ENCODE assay signal across 11 cellular contexts in the genomic region with DNA sequence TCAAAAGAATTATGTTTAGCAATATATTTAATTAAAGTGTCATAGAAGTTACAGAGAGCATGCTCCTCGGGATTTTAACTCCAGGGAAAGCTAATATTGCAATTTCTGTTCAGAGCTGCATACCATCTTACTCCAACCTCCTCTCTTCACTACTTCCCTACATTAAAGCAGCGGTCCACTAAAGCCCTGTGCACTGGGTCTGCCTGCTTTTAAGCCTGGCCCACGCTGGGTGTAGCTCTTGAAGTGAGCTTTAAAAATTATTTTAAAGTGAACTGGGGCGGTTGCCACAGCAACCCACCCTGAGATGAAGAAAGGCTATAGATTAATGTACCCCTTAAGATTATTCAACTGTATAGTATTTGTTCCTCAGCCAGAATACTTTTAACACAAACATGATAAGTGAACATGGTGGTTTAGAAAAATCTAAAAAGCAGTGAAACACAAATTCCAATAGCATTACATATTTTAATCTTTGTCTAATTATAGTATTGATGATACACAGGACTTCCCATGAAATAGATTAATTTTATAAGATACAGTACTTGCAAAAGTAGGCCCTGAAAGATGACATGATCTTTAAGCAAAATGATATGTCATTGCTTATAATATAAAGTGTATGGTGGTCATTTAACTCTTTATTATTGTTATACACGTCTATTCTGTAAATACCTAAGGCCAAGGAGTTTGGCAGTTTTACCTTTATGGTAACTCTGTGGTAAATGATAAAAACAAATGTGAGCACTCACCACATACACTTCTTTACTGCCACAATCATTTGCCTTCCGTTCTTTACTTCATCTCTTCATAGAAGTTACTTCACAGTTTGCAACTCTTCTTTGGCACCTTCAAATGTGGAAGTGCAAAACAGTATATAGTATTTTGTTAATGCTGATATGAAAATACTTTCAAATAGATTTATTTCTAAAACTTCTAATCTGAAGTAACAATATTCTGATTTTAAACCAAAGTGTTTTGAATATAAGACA. TPM values are rescaled to one million over a fixed set of nuclear protein-coding genes. Genes with fewer than 3 reads are reported as not detected.
A peak's percentile ranks its signal among the peaks of the same experiment; 100 is the strongest.
DNase-seq lines count a peak whose midpoint lies in the region; ATAC-seq, FAIRE-seq and TF ChIP-seq lines count a peak whose summit lies in the region.
"Had no signal": no experiment of that assay in that cellular context is flagged by ENCODE, and none has a peak within 500 bp of the region (broad histone marks: within the 10 kb centered on the region; RNA-seq: fewer than 3 reads in every experiment).

No MANE protein-coding gene starts in this region.

- H3K4me1 ChIP-seq in psoas muscle (peaks cover 55% of the 10 kb centered on the region), pancreas (no peaks in the 10 kb centered on the region)

- peaks cover 51% of the 10 kb centered on the region for H3K4me1 Mint-ChIP-seq in brain

- intact Hi-C loops in psoas muscle (cut with DNase I) = no loop called here
- intact Hi-C loops in pancreas (cut with DNase I) = no loop called here

- peaks cover 0 to 2% (median 0%) of the 10 kb centered on the region in 5 experiments for H3K9me3 Mint-ChIP-seq in brain

- H3K27ac ChIP-seq in psoas muscle = peak overlapping the region; percentile 88
- no peak overlapping the region for H3K27ac ChIP-seq in pancreas

- no peak for FAIRE-seq in pancreas (lab: Jason Lieb, UNC)

- DNase-seq in psoas muscle (no peak), NCI-H2081 (lab: John Stamatoyannopoulos, UW) (no peak), NCI-H2107 treated with DMSO at 0.1 percent for 48 hours (lab: John Stamatoyannopoulos, UW; ENCODE audit: unreplicated experiment) (no peak), pancreas (no peak)
- DNase-seq: activated T-cell treated with anti-CD3 and anti-CD28 coated beads, Interleukin-2, amount 50 U/mL, for 48 hours; IMR-90; NCI-H526 had no signal

- H3K4me3 ChIP-seq in GM12875 (ENCODE audit: low read depth, low read length) = peak overlapping the region; percentile 5
- H3K4me3 ChIP-seq in psoas muscle = peak overlapping the region; percentile 76
- no peak overlapping the region for H3K4me3 ChIP-seq in pancreas

- ATAC-seq in HG03342 (IDR thresholded peaks at IDR 0.05; ENCODE audit: unreplicated experiment) (peak; percentile 17), psoas muscle (no peak), GM19035 (IDR thresholded peaks at IDR 0.05; ENCODE audit: unreplicated experiment) (no peak), pancreas (no peak)

- H3K36me3 Mint-ChIP-seq in brain = no peaks in the 10 kb centered on the region

- no peaks in the 10 kb centered on the region for H3K27me3 ChIP-seq in psoas muscle (ENCODE audit: insufficient read depth in 3 of 3, low read length in 2 of 3)
- H3K27me3 ChIP-seq in pancreas = peaks cover 0 to 15% (median 0%) of the 10 kb centered on the region in 4 donors

- H3K4me3 Mint-ChIP-seq in brain = peak overlapping the region in 3 of 5 experiments; percentile 40 to 47 (median 45)

- H3K27ac Mint-ChIP-seq in brain = peak overlapping the region in 1 of 5 experiments; percentile 77

- H3K27me3 Mint-ChIP-seq in brain = peaks cover 58% of the 10 kb centered on the region

- H3K9me3 ChIP-seq in psoas muscle (no peaks in the 10 kb centered on the region), pancreas (no peaks in the 10 kb centered on the region)

- WGBS in psoas muscle, 3 donors = 47 to 62% (median 50%) methylated on average over 6 of the region's 6 CpGs
- WGBS in pancreas, 2 donors = 72 to 76% methylated on average over 6 of the region's 6 CpGs

- TF ChIP-seq CTCF in GM12875 (IDR thresholded peaks at IDR 0.05; ENCODE audit: borderline replicate concordance, insufficient read depth, low read depth, low read length) (no peak), brain (conservative IDR thresholded peaks at IDR 0.05) (no peak), psoas muscle (IDR thresholded peaks at IDR 0.05) (no peak), pancreas (IDR thresholded peaks at IDR 0.05) (no peak)

- no peaks in the 10 kb centered on the region for H3K36me3 ChIP-seq in psoas muscle (ENCODE audit: insufficient read depth in 1 of 2, low read depth in 1 of 2)
- H3K36me3 ChIP-seq in pancreas = no peaks in the 10 kb centered on the region

RNA-seq across cellular contexts. Expression of a gene that starts 4.1 kb away (rescaled TPM):
- 9.8 TPM for polyA plus RNA-seq in brain (ENCODE audit: insufficient read depth, low read depth, low replicate concordance)
- 100 to 1,000 TPM; 148 to 530 (median 257) TPM for total RNA-seq in psoas muscle
- polyA plus RNA-seq in psoas muscle = 10 to 100 TPM in 2 of 3 donors, 1 to 10 TPM in 1; 9.3 to 96.4 (median 32.0) TPM
- 10 to 100 TPM in 2 of 6 donors, 1 to 10 TPM in 4; 2.6 to 19.9 (median 5.6) TPM for total RNA-seq in pancreas
- 1 to 10 TPM; 1.5 to 3.0 TPM for polyA plus RNA-seq in pancreas

Comparison
In these comparisons a context has a peak if more than half of its experiments do, and no peak if none do; other contexts are left out.
1. H3K4me3 ChIP-seq: peak in GM12875 (single experiment) and psoas muscle (single experiment); none in pancreas (0 of 4).